ENCODE assay signal across 9 cellular contexts in the genomic region with DNA sequence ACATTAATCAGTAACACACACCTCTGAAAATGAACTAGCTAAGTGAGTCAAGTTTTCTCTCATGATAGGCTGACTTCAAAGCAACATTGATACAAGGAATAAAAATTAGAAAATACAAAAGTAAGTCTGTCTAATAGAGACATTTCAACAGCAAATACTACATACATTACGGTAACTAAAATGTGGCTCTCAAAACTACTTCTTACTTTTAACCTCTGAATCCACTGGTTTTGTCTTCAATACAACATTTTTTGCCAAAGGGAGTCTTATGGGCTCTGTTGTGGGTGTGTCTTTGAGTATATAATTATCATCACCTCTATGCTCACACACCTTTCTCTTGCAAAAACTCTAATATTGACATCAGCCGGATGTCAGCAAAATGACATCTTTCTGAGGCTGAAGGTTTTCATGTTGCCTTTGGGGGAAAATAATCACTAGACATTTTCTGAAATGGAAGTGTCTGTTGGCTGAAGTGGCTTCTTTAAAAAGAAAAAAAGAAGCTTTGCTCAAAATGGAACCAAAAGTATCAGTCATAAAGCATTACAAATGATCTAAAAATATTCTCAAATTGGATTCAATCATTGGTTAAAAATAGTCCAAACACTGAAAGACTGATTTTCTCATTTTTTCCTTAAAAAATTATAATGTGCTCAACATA. TPM values are rescaled to one million over a fixed set of nuclear protein-coding genes. Genes with fewer than 3 reads are reported as not detected.
DNase-seq lines count a peak whose midpoint lies in the region; ATAC-seq lines count a peak whose summit lies in the region.
"Had no signal": no experiment of that assay in that cellular context is flagged by ENCODE, and none has a peak within 500 bp of the region (broad histone marks: within the 10 kb centered on the region; RNA-seq: fewer than 3 reads in every experiment).

No MANE protein-coding gene starts in this region.

- H3K4me3 Mint-ChIP-seq in activated CD4-positive, alpha-beta T cell treated with anti-CD3 and anti-CD28 coated beads, Interleukin-2, amount 10 ng/mL, durations not matched to agents 7 days and 5 days = peak overlapping the region; percentile 8

- peaks cover 13% of the 10 kb centered on the region for H3K9me3 Mint-ChIP-seq in activated CD4-positive, alpha-beta T cell treated with anti-CD3 and anti-CD28 coated beads, Interleukin-2, amount 10 ng/mL, durations not matched to agents 7 days and 5 days

- peaks cover 8% of the 10 kb centered on the region; the same call in 1 of the 2 replicates for H3K9me3 ChIP-seq in SJCRH30 (replicated peaks)
- no peaks in the 10 kb centered on the region for H3K9me3 ChIP-seq in effector memory CD4-positive, alpha-beta T cell (ENCODE audit: control insufficient read depth, low read length)

- H3K27me3 ChIP-seq in SJCRH30 = no peaks in the 10 kb centered on the region
- H3K27me3 ChIP-seq in effector memory CD4-positive, alpha-beta T cell (replicated peaks; ENCODE audit: control insufficient read depth, insufficient read depth, low read length, poor library complexity, severe bottlenecking) = no peaks in the 10 kb centered on the region

- no peaks in the 10 kb centered on the region for H3K27me3 Mint-ChIP-seq in activated CD4-positive, alpha-beta T cell treated with anti-CD3 and anti-CD28 coated beads, Interleukin-2, amount 10 ng/mL, durations not matched to agents 7 days and 5 days

- H3K4me1 ChIP-seq in SJCRH30 = peaks cover 51% of the 10 kb centered on the region
- H3K4me1 ChIP-seq in effector memory CD4-positive, alpha-beta T cell (ENCODE audit: control insufficient read depth, insufficient read depth, low read length, poor library complexity, severe bottlenecking) = peaks cover 20% of the 10 kb centered on the region

- CTCF ChIA-PET in activated CD4-positive, alpha-beta T cell treated with anti-CD3 and anti-CD28 coated beads, Interleukin-2, amount 10 ng/mL, durations not matched to agents 7 days and 5 days (lab: Charles Lee) = interaction anchor here (1.0 to 3.0 kb wide), 5 partner anchors 11 to 201 kb away, joined by 3 to 15 read pairs (median 8); no protein-coding TSS in a partner anchor

- H3K36me3 ChIP-seq in SJCRH30 = peaks cover 20% of the 10 kb centered on the region
- H3K36me3 ChIP-seq in effector memory CD4-positive, alpha-beta T cell (ENCODE audit: control insufficient read depth, insufficient read depth, low read length) = no peaks in the 10 kb centered on the region

- peaks cover 57% of the 10 kb centered on the region for H3K4me1 Mint-ChIP-seq in activated CD4-positive, alpha-beta T cell treated with anti-CD3 and anti-CD28 coated beads, Interleukin-2, amount 10 ng/mL, durations not matched to agents 7 days and 5 days

- POLR2A ChIA-PET in activated CD4-positive, alpha-beta T cell treated with anti-CD3 and anti-CD28 coated beads, Interleukin-2, amount 10 ng/mL, durations not matched to agents 7 days and 5 days (lab: Charles Lee) = no interaction called here

- ATAC-seq in HG02763 (IDR thresholded peaks at IDR 0.05; ENCODE audit: unreplicated experiment) = peak; percentile 17

- no peak for DNase-seq in activated CD4-positive, alpha-beta T cell treated with anti-CD3 and anti-CD28 coated beads, Interleukin-2, amount 10 ng/mL, durations not matched to agents 7 days and 5 days
- DNase-seq in activated CD4-positive, alpha-beta T cell treated with anti-CD3 and anti-CD28 coated beads, Interleukin-2, amount 50 U/mL, for 4 hours = no peak
- DNase-seq in SJCRH30 (no peak), renal cortical epithelial cell (ENCODE audit: low read depth) (peak; percentile 73), DMS 273 treated with DMSO at 0.1 percent for 48 hours (lab: John Stamatoyannopoulos, UW) (no peak), NCI-H510A treated with DMSO at 0.1 percent for 48 hours (lab: John Stamatoyannopoulos, UW) (no peak)
- no peak for DNase-seq in effector memory CD4-positive, alpha-beta T cell
- DNase-seq: activated gamma-delta T cell had no signal

- H3K27ac ChIP-seq in SJCRH30 = peak overlapping the region; percentile 98
- no peak overlapping the region for H3K27ac ChIP-seq in effector memory CD4-positive, alpha-beta T cell (ENCODE audit: insufficient read depth, low read length, poor library complexity, severe bottlenecking)

- H3K27ac Mint-ChIP-seq in activated CD4-positive, alpha-beta T cell treated with anti-CD3 and anti-CD28 coated beads, Interleukin-2, amount 10 ng/mL, durations not matched to agents 7 days and 5 days = peak overlapping the region; percentile 65

- no peak overlapping the region for H3K4me3 ChIP-seq in SJCRH30
- H3K4me3 ChIP-seq in effector memory CD4-positive, alpha-beta T cell (ENCODE audit: insufficient read depth, low read depth, low read length, poor library complexity, severe bottlenecking) = no peak overlapping the region

- H3K36me3 Mint-ChIP-seq in activated CD4-positive, alpha-beta T cell treated with anti-CD3 and anti-CD28 coated beads, Interleukin-2, amount 10 ng/mL, durations not matched to agents 7 days and 5 days (ENCODE audit: low read depth) = peaks cover 49% of the 10 kb centered on the region

RNA-seq across cellular contexts. Expression of a gene that starts 41.8 kb away (rescaled TPM):
- total RNA-seq in activated CD4-positive, alpha-beta T cell treated with anti-CD3 and anti-CD28 coated beads, Interleukin-2, amount 10 ng/mL, durations not matched to agents 7 days and 5 days = 10 to 100 TPM; 30.3 to 34.0 TPM
- 50.2 and 66.6 TPM in 2 replicates for total RNA-seq in SJCRH30 (2014; rRNA removed; shearing (Covaris generic))
- 18.1 and 21.2 TPM in 2 replicates for total RNA-seq in renal cortical epithelial cell
